Comparison of ENCODE assay signal across 8 cellular contexts in the genomic region with DNA sequence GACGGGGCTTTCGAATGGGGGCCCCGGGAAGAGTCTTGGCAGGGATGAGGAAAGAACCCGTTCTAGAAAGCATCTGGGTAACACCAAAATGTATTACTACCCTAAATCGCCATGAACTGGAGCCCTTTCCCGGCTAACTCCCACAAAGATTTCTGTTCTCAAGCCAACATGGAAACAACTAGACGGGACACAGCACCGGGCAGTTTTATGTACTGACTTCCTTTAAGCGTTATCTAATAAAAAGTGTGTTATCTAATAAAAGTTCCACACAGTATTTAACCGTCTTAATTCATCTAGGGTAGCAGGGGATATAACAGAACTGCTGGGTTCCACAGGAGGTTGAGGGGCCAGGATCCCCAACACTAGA. TPM values are rescaled to one million over a fixed set of nuclear protein-coding genes. Genes with fewer than 3 reads are reported as not detected.
DNase-seq lines count a peak whose midpoint lies in the region; ATAC-seq and TF ChIP-seq lines count a peak whose summit lies in the region.

No MANE protein-coding gene starts in this region.

- H3K9me3 Mint-ChIP-seq in stimulated activated naive CD8-positive, alpha-beta T cell treated with anti-CD3 and anti-CD28 coated beads, Interleukin-15, Interleukin-2, amounts not matched to agents 100 ng/mL and 50 ng/mL, for 24 hours = no peaks in the 10 kb centered on the region
- H3K9me3 Mint-ChIP-seq in dendritic cell treated with granulocyte-macrophage colony-stimulating factor and Interleukin-4, amounts not matched to agents 40 ng/mL and 50 ng/mL, for 4 days = no peaks in the 10 kb centered on the region

- ATAC-seq in stimulated activated naive CD8-positive, alpha-beta T cell treated with anti-CD3 and anti-CD28 coated beads, Interleukin-15, Interleukin-2, amounts not matched to agents 100 U/mL and 50 U/mL, for 24 hours = no peak
- peak; percentile 24 for ATAC-seq in mucosa of descending colon
- no peak for ATAC-seq in activated CD4-positive, CD25-positive, alpha-beta regulatory T cell treated with anti-CD3 and anti-CD28 coated beads, Interleukin-2, amount 50 U/mL, for 24 hours

- H3K27me3 Mint-ChIP-seq in stimulated activated naive CD8-positive, alpha-beta T cell treated with anti-CD3 and anti-CD28 coated beads, Interleukin-15, Interleukin-2, amounts not matched to agents 100 ng/mL and 50 ng/mL, for 24 hours = no peaks in the 10 kb centered on the region
- no peaks in the 10 kb centered on the region for H3K27me3 Mint-ChIP-seq in dendritic cell treated with granulocyte-macrophage colony-stimulating factor and Interleukin-4, amounts not matched to agents 40 ng/mL and 50 ng/mL, for 4 days

- peaks cover 40% of the 10 kb centered on the region for H3K36me3 Mint-ChIP-seq in stimulated activated naive CD8-positive, alpha-beta T cell treated with anti-CD3 and anti-CD28 coated beads, Interleukin-15, Interleukin-2, amounts not matched to agents 100 ng/mL and 50 ng/mL, for 24 hours (ENCODE audit: low read depth)
- peaks cover 65% of the 10 kb centered on the region for H3K36me3 Mint-ChIP-seq in dendritic cell treated with granulocyte-macrophage colony-stimulating factor and Interleukin-4, amounts not matched to agents 40 ng/mL and 50 ng/mL, for 4 days (ENCODE audit: low read depth)

- no peaks in the 10 kb centered on the region for H3K36me3 ChIP-seq in mucosa of descending colon (ENCODE audit: low read depth)

- H3K27ac Mint-ChIP-seq in stimulated activated naive CD8-positive, alpha-beta T cell treated with anti-CD3 and anti-CD28 coated beads, Interleukin-15, Interleukin-2, amounts not matched to agents 100 ng/mL and 50 ng/mL, for 24 hours = peak overlapping the region; percentile 94
- peak overlapping the region; percentile 88 for H3K27ac Mint-ChIP-seq in dendritic cell treated with granulocyte-macrophage colony-stimulating factor and Interleukin-4, amounts not matched to agents 40 ng/mL and 50 ng/mL, for 4 days

- H3K4me3 ChIP-seq in mucosa of descending colon = peak overlapping the region; percentile 7

- peak overlapping the region; percentile 81 for H3K4me3 Mint-ChIP-seq in stimulated activated naive CD8-positive, alpha-beta T cell treated with anti-CD3 and anti-CD28 coated beads, Interleukin-15, Interleukin-2, amounts not matched to agents 100 ng/mL and 50 ng/mL, for 24 hours
- H3K4me3 Mint-ChIP-seq in dendritic cell treated with granulocyte-macrophage colony-stimulating factor and Interleukin-4, amounts not matched to agents 40 ng/mL and 50 ng/mL, for 4 days = peak overlapping the region; percentile 77

- peaks cover 46% of the 10 kb centered on the region for H3K4me1 Mint-ChIP-seq in stimulated activated naive CD8-positive, alpha-beta T cell treated with anti-CD3 and anti-CD28 coated beads, Interleukin-15, Interleukin-2, amounts not matched to agents 100 ng/mL and 50 ng/mL, for 24 hours (ENCODE audit: low read depth)
- peaks cover 26% of the 10 kb centered on the region for H3K4me1 Mint-ChIP-seq in dendritic cell treated with granulocyte-macrophage colony-stimulating factor and Interleukin-4, amounts not matched to agents 40 ng/mL and 50 ng/mL, for 4 days (ENCODE audit: low read depth)

- H3K9me3 ChIP-seq in mucosa of descending colon = no peaks in the 10 kb centered on the region

- DNase-seq in stimulated activated naive CD8-positive, alpha-beta T cell treated with anti-CD3 and anti-CD28 coated beads, Interleukin-15, Interleukin-2, amounts not matched to agents 100 U/mL and 50 U/mL, for 24 hours = no peak
- no peak for DNase-seq in mucosa of descending colon
- DNase-seq in iPS-NIHi11 (ENCODE audit: low spot score) = no peak
- DNase-seq in activated CD8-positive, alpha-beta memory T cell treated with anti-CD3 and anti-CD28 coated beads for 24 hours = no peak
- DNase-seq in RKO (ENCODE audit: low spot score) = no peak

- TF ChIP-seq CTCF in mucosa of descending colon (IDR thresholded peaks at IDR 0.05) = no peak

- intact Hi-C loops in dendritic cell treated with granulocyte-macrophage colony-stimulating factor and Interleukin-4, amounts not matched to agents 40 ng/mL and 50 ng/mL, for 4 days (cut with micrococcal nuclease) = no loop called here
- intact Hi-C loops in mucosa of descending colon (cut with DNase I, micrococcal nuclease) = no loop called here

- H3K4me1 ChIP-seq in mucosa of descending colon (ENCODE audit: low read depth) = peaks cover 15% of the 10 kb centered on the region

RNA-seq across cellular contexts. Expression of a gene that starts 0.3 kb away (rescaled TPM):
- total RNA-seq in mucosa of descending colon = 1 to 10 TPM; 4.5 to 7.8 (median 5.5) TPM
